8 cellular contexts compared by ENCODE assay signal in the genomic region with DNA sequence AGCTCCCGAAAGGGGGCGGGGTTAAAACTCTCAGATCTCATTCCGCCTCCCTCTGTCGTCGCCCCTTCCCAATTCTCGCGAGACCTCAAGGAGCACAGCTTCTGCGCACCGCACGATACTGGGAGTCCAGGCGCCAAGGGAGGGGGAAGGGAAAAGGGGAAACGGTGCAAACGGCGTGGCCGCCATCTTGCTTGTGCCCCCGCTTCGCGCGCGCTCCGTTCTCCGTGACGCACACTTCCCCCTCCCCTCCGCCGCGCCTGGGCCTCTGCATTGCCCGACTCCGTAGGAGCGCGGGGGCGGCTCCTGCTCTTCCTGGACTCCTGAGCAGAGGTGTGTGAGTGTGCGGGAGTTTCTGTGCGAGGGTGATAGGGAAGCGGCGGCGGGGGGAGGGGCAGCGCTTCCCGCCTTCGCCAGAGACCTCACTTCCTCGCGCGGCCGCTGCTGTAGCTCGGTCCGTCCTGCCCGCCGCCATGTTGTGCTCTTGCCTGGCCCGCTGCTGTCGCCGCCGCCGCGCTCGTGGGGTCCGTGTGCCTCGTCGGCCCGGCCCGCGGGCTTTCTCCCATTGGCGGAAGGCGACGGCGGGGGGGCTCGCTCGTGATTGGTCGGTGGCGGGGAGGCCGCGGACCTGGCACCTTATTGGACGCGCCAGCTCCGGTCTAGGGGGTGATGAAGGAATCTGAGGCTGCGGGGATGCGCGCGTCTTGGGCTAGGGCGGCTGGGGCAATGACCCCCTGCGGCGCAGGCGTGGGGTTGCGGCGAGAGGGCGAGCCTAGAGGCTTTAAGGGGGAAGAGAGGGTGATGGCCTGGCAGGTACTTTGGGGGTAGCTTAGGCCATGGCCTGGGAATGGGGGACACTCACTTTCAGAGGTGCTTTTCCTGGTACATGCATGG. TPM values are rescaled to one million over a fixed set of nuclear protein-coding genes. Genes with fewer than 3 reads are reported as not detected.
DNase-seq lines count a peak whose midpoint lies in the region; ATAC-seq and TF ChIP-seq lines count a peak whose summit lies in the region.

A gene (plus strand): TSS at position 167 of the 891 bp plus-strand sequence. CDS start 47,140 bp downstream, outside the sequence.

- H3K4me1 ChIP-seq in right atrium auricular region: peaks cover 0 to 34% of the 10 kb centered on the region in 2 donors
- peaks cover 0 to 7% of the 10 kb centered on the region in 2 donors for H3K4me1 ChIP-seq in uterus

- intact Hi-C loops in T-helper 2 cell treated with Interferon-gamma antibody and Interleukin-4, amounts not matched to agents 100 ng/mL and 5 ng/mL, for 36 hours (cut with micrococcal nuclease): loop anchor here (1.0 to 10.0 kb wide), 10 partner anchors 18 to 649 kb away; a partner anchor contains a TSS
- intact Hi-C loops in uterus (cut with DNase I; ENCODE audit: low total_unique reads): no loop called here

- peak within 1 kb of the TSS; percentile 86 to 91 for H3K4me3 ChIP-seq in right atrium auricular region
- peak within 1 kb of the TSS; percentile 63 to 87 for H3K4me3 ChIP-seq in uterus

- peak; percentile 75 to 98 for TF ChIP-seq POLR2A in uterus (IDR thresholded peaks at IDR 0.05)

- DNase-seq in NCI-H187 treated with DMSO at 0.1 percent for 48 hours (lab: John Stamatoyannopoulos, UW) (peak; percentile 83), anterior cingulate cortex (lab: John Stamatoyannopoulos, UW) (peak; percentile 65 to 97 (median 92)), right atrium auricular region (ENCODE audit: low spot score) (peak; percentile 98), pulmonary artery endothelial cell (ENCODE audit: low read depth, low spot score) (peak; percentile 92), uterus (peak; percentile 97 to 98)

- peak; percentile 80 for ATAC-seq in GM18498 (IDR thresholded peaks at IDR 0.05; ENCODE audit: unreplicated experiment)
- peak; percentile 78 for ATAC-seq in HG02938 (IDR thresholded peaks at IDR 0.05; ENCODE audit: unreplicated experiment)

- H3K27ac ChIP-seq in right atrium auricular region (peak within 1 kb of the TSS; percentile 100), uterus (peak within 1 kb of the TSS; percentile 96 to 100)

- TF ChIP-seq CTCF in right atrium auricular region (IDR thresholded peaks at IDR 0.05) (no peak), uterus (IDR thresholded peaks at IDR 0.05) (peak in 2 of 4 experiments; percentile 11 to 37)

- no peaks in the 10 kb centered on the region for H3K9me3 ChIP-seq in right atrium auricular region
- no peaks in the 10 kb centered on the region for H3K9me3 ChIP-seq in uterus

- H3K27me3 ChIP-seq in right atrium auricular region: no peaks in the 10 kb centered on the region
- no peaks in the 10 kb centered on the region for H3K27me3 ChIP-seq in uterus

- no peaks in the 10 kb centered on the region for H3K36me3 ChIP-seq in right atrium auricular region
- no peaks in the 10 kb centered on the region for H3K36me3 ChIP-seq in uterus

RNA-seq across cellular contexts. Expression of the gene that starts here (rescaled TPM):
- total RNA-seq in T-helper 2 cell treated with Interferon-gamma antibody and Interleukin-4, amounts not matched to agents 100 ng/mL and 5 ng/mL, for 36 hours: 83.4 and 86.8 TPM in 2 replicates
- 10 to 100 TPM; 57.0 to 75.1 TPM for total RNA-seq in right atrium auricular region
- 15.0 and 24.0 TPM in 2 replicates for total RNA-seq in pulmonary artery endothelial cell
- total RNA-seq in uterus: 10 to 100 TPM; 31.8 to 63.3 (median 44.0) TPM

Comparison
In these comparisons a context has a peak if more than half of its experiments do, and no peak if none do; other contexts are left out.
1. Peak in every context shown above with its lines: DNase-seq, ATAC-seq, H3K4me3 ChIP-seq and H3K27ac ChIP-seq.